ENCODE assay signal across 9 cellular contexts in the genomic region with DNA sequence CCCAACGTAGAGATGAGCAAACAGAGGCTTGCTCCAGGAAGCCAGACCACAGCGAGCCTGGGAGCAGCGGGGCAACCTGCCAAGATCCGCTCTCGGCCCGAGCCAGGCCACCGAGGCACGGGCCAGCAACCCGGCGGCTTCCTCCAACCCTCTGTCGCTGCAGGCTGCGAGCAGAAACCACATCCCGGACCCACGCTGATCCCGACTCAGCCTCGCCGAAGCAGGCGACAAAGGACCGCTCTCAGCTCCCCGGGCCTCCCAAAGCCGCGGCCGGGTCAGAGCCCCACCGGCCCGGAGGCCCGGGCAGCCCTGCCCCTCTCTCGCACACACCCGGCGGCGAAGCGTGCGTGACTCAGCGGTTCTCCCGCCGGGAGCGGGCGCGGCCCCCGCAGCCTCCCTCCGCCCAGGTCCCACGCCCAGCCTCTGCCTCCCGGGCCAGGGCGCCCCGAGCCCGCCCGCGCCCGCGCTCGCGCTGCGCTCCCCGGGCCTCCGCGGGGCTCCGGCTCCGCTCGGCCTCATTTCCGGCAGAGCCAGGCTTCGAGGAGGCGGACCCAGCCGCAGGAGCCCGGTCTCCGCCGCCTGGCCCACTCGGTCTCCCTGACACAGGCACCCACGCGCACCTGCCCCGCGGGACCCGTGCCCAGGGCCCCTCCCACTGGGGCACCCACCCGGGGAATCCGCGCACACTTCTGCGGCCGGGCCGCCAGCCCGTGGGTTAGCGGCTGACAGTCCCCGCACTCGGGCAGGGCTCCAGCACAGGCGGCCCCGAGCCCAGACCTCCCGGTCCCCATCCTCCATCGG. TPM values are rescaled to one million over a fixed set of nuclear protein-coding genes. Genes with fewer than 3 reads are reported as not detected.
DNase-seq lines count a peak whose midpoint lies in the region; ATAC-seq lines count a peak whose summit lies in the region.
"Had no signal": no experiment of that assay in that cellular context is flagged by ENCODE, and none has a peak within 500 bp of the region (broad histone marks: within the 10 kb centered on the region; RNA-seq: fewer than 3 reads in every experiment).

No MANE protein-coding gene starts in this region.

- peak overlapping the region; percentile 32 for H2BK15ac ChIP-seq in neuronal stem cell (ENCODE audit: low read length)

- H3K27me3 ChIP-seq in neuronal stem cell (ENCODE audit: control insufficient read depth in 3 of 3, insufficient read depth in 3 of 3, low read depth in 1 of 3, low read length in 3 of 3) = peaks cover 10 to 93% (median 44%) of the 10 kb centered on the region in 3 experiments

- no peak overlapping the region for H2BK12ac ChIP-seq in neuronal stem cell (ENCODE audit: low read length)

- peak overlapping the region; percentile 88 for H3K4me2 ChIP-seq in neuronal stem cell (ENCODE audit: insufficient read depth, low read length, poor library complexity, severe bottlenecking)

- intact Hi-C loops in activated T-helper 1 cell treated with anti-CD3 and anti-CD28 coated beads, Interleukin-12 subunit alpha, Interleukin-12 subunit beta, Interleukin-2, Interleukin-4 antibody, amounts not matched to agents 30 ng/mL and 10 ng/mL and 1 ng/mL, durations not matched to agents 14 hours and 24 hours and 36 hours (cut with micrococcal nuclease) = no loop called here

- H3K36me3 ChIP-seq in neuronal stem cell (replicated peaks in 1 of 2; ENCODE audit: control insufficient read depth in 2 of 2, insufficient read depth in 2 of 2, low read length in 2 of 2) = no peaks in the 10 kb centered on the region

- H3K23ac ChIP-seq in neuronal stem cell (ENCODE audit: low read depth, low read length, poor library complexity) = peak overlapping the region; percentile 80

- H3K79me1 ChIP-seq in neuronal stem cell (ENCODE audit: low read depth, low read length) = no peaks in the 10 kb centered on the region

- no peak overlapping the region for H3K27ac Mint-ChIP-seq in activated naive CD4-positive, alpha-beta T cell treated with anti-CD3 and anti-CD28 coated beads, Interleukin-2, amount 10 ng/mL, durations not matched to agents 7 days and 5 days
- H3K27ac Mint-ChIP-seq in activated T-helper 1 cell treated with anti-CD3 and anti-CD28 coated beads, Interleukin-12 subunit alpha, Interleukin-12 subunit beta, Interleukin-2, Interleukin-4 antibody, amounts not matched to agents 30 ng/mL and 10 ng/mL and 1 ng/mL, durations not matched to agents 14 hours and 24 hours and 36 hours = no peak overlapping the region

- peak; percentile 20 for DNase-seq in activated naive CD4-positive, alpha-beta T cell treated with anti-CD3 and anti-CD28 coated beads, Interleukin-2, amount 10 ng/mL, durations not matched to agents 7 days and 5 days
- DNase-seq in activated naive CD4-positive, alpha-beta T cell treated with anti-CD3 and anti-CD28 coated beads, Interleukin-2, amount 50 U/mL, for 16 hours = no peak
- DNase-seq in activated T-helper 1 cell treated with anti-CD3 and anti-CD28 coated beads, Interleukin-12 subunit alpha, Interleukin-12 subunit beta, Interleukin-2, Interleukin-4 antibody, amounts not matched to agents 30 ng/mL and 10 ng/mL and 1 ng/mL, durations not matched to agents 14 hours and 24 hours and 36 hours (ENCODE audit: low spot score) = no peak
- DNase-seq in globus pallidus (ENCODE audit: low spot score) (peak; percentile 79), neuronal stem cell (ENCODE audit: low spot score) (no peak), NCI-H446 treated with DMSO at 0.1 percent for 48 hours (lab: John Stamatoyannopoulos, UW) (no peak)

- H2AK5ac ChIP-seq in neuronal stem cell (ENCODE audit: low read depth, low read length) = peak overlapping the region; percentile 23

- peaks cover 0 to 2% of the 10 kb centered on the region in 2 donors for H3K4me1 ChIP-seq in neuronal stem cell (ENCODE audit: control insufficient read depth in 2 of 2, insufficient read depth in 1 of 2, low read depth in 1 of 2, low read length in 2 of 2)

- H2BK120ac ChIP-seq in neuronal stem cell (ENCODE audit: low read depth, low read length) = peak overlapping the region; percentile 16

- H3K9ac ChIP-seq in neuronal stem cell (ENCODE audit: low read depth, low read length, poor library complexity) = peak overlapping the region; percentile 92

- H2AFZ ChIP-seq in neuronal stem cell (ENCODE audit: low read length) = peak overlapping the region; percentile 94

- H4K8ac ChIP-seq in neuronal stem cell (ENCODE audit: low read depth, low read length) = no peak overlapping the region

- H2BK5ac ChIP-seq in neuronal stem cell (ENCODE audit: low read length) = no peak overlapping the region

- no peak overlapping the region for H4K91ac ChIP-seq in neuronal stem cell (ENCODE audit: low read depth, low read length, poor library complexity)

- H3K9me3 Mint-ChIP-seq in activated naive CD4-positive, alpha-beta T cell treated with anti-CD3 and anti-CD28 coated beads, Interleukin-2, amount 10 ng/mL, durations not matched to agents 7 days and 5 days = no peaks in the 10 kb centered on the region
- H3K9me3 Mint-ChIP-seq in activated T-helper 1 cell treated with anti-CD3 and anti-CD28 coated beads, Interleukin-12 subunit alpha, Interleukin-12 subunit beta, Interleukin-2, Interleukin-4 antibody, amounts not matched to agents 30 ng/mL and 10 ng/mL and 1 ng/mL, durations not matched to agents 14 hours and 24 hours and 36 hours = no peaks in the 10 kb centered on the region

- no peaks in the 10 kb centered on the region for H3K9me3 ChIP-seq in neuronal stem cell (replicated peaks in 1 of 2; ENCODE audit: control insufficient read depth in 2 of 2, insufficient read depth in 1 of 2, low read depth in 1 of 2, low read length in 2 of 2)

- ATAC-seq in HG03095 (IDR thresholded peaks at IDR 0.05; ENCODE audit: unreplicated experiment) (no peak), HG02938 (IDR thresholded peaks at IDR 0.05; ENCODE audit: unreplicated experiment) (no peak)
- ATAC-seq: GM12878 had no signal

- peak overlapping the region; percentile 78 for H3K14ac ChIP-seq in neuronal stem cell (ENCODE audit: low read length)

- H3K27me3 Mint-ChIP-seq in activated naive CD4-positive, alpha-beta T cell treated with anti-CD3 and anti-CD28 coated beads, Interleukin-2, amount 10 ng/mL, durations not matched to agents 7 days and 5 days = peaks cover 79% of the 10 kb centered on the region
- H3K27me3 Mint-ChIP-seq in activated T-helper 1 cell treated with anti-CD3 and anti-CD28 coated beads, Interleukin-12 subunit alpha, Interleukin-12 subunit beta, Interleukin-2, Interleukin-4 antibody, amounts not matched to agents 30 ng/mL and 10 ng/mL and 1 ng/mL, durations not matched to agents 14 hours and 24 hours and 36 hours (ENCODE audit: insufficient read depth) = peaks cover 44% of the 10 kb centered on the region

- H3K18ac ChIP-seq in neuronal stem cell (ENCODE audit: low read length) = peak overlapping the region; percentile 89

- no CpG with 5 or more reads among the region's 85 CpGs for WGBS in neuronal stem cell (ENCODE audit: extremely low coverage in 2 of 2, insufficient read length in 2 of 2, insufficient replicate concordance in 1 of 2), 2 donors

- CTCF ChIA-PET in activated naive CD4-positive, alpha-beta T cell treated with anti-CD3 and anti-CD28 coated beads, Interleukin-2, amount 10 ng/mL, durations not matched to agents 7 days and 5 days (lab: Charles Lee) = no interaction called here

- H3K36me3 Mint-ChIP-seq in activated naive CD4-positive, alpha-beta T cell treated with anti-CD3 and anti-CD28 coated beads, Interleukin-2, amount 10 ng/mL, durations not matched to agents 7 days and 5 days = no peaks in the 10 kb centered on the region
- no peaks in the 10 kb centered on the region for H3K36me3 Mint-ChIP-seq in activated T-helper 1 cell treated with anti-CD3 and anti-CD28 coated beads, Interleukin-12 subunit alpha, Interleukin-12 subunit beta, Interleukin-2, Interleukin-4 antibody, amounts not matched to agents 30 ng/mL and 10 ng/mL and 1 ng/mL, durations not matched to agents 14 hours and 24 hours and 36 hours (ENCODE audit: low read depth)

- peak overlapping the region; percentile 39 to 81 for H3K4me3 ChIP-seq in neuronal stem cell (ENCODE audit: low read length in 2 of 2)
- H3K4me3 ChIP-seq: GM12878 had no signal

- H3K27ac ChIP-seq in neuronal stem cell (replicated peaks; ENCODE audit: low read length) = no peak overlapping the region

- peaks cover 7% of the 10 kb centered on the region for H3K4me1 Mint-ChIP-seq in activated naive CD4-positive, alpha-beta T cell treated with anti-CD3 and anti-CD28 coated beads, Interleukin-2, amount 10 ng/mL, durations not matched to agents 7 days and 5 days
- H3K4me1 Mint-ChIP-seq in activated T-helper 1 cell treated with anti-CD3 and anti-CD28 coated beads, Interleukin-12 subunit alpha, Interleukin-12 subunit beta, Interleukin-2, Interleukin-4 antibody, amounts not matched to agents 30 ng/mL and 10 ng/mL and 1 ng/mL, durations not matched to agents 14 hours and 24 hours and 36 hours (ENCODE audit: low read depth) = no peaks in the 10 kb centered on the region

- H3K4ac ChIP-seq in neuronal stem cell (ENCODE audit: low read length) = no peak overlapping the region

- H3K4me3 Mint-ChIP-seq in activated naive CD4-positive, alpha-beta T cell treated with anti-CD3 and anti-CD28 coated beads, Interleukin-2, amount 10 ng/mL, durations not matched to agents 7 days and 5 days = no peak overlapping the region
- H3K4me3 Mint-ChIP-seq in activated T-helper 1 cell treated with anti-CD3 and anti-CD28 coated beads, Interleukin-12 subunit alpha, Interleukin-12 subunit beta, Interleukin-2, Interleukin-4 antibody, amounts not matched to agents 30 ng/mL and 10 ng/mL and 1 ng/mL, durations not matched to agents 14 hours and 24 hours and 36 hours = peak overlapping the region; percentile 2

RNA-seq across cellular contexts. Expression of a gene that starts 1.7 kb away (rescaled TPM):
- total RNA-seq in activated T-helper 1 cell treated with anti-CD3 and anti-CD28 coated beads, Interleukin-12 subunit alpha, Interleukin-12 subunit beta, Interleukin-2, Interleukin-4 antibody, amounts not matched to agents 30 ng/mL and 10 ng/mL and 1 ng/mL, durations not matched to agents 14 hours and 24 hours and 36 hours = not detected in 2 replicates
- 3.3 TPM for polyA plus RNA-seq in neuronal stem cell (2013, experiment 1 of 2)
- 3.1 TPM for polyA plus RNA-seq in neuronal stem cell (2013, experiment 2 of 2)

Comparison
In these comparisons a context has a peak if more than half of its experiments do, and no peak if none do; other contexts are left out.
1. DNase-seq: peak in activated naive CD4-positive, alpha-beta T cell treated with anti-CD3 and anti-CD28 coated beads, Interleukin-2, amount 10 ng/mL, durations not matched to agents 7 days and 5 days (single experiment) and globus pallidus (single experiment); none in activated naive CD4-positive, alpha-beta T cell treated with anti-CD3 and anti-CD28 coated beads, Interleukin-2, amount 50 U/mL, for 16 hours (single experiment), activated T-helper 1 cell treated with anti-CD3 and anti-CD28 coated beads, Interleukin-12 subunit alpha, Interleukin-12 subunit beta, Interleukin-2, Interleukin-4 antibody, amounts not matched to agents 30 ng/mL and 10 ng/mL and 1 ng/mL, durations not matched to agents 14 hours and 24 hours and 36 hours (single experiment), neuronal stem cell (single experiment) and NCI-H446 treated with DMSO at 0.1 percent for 48 hours (single experiment).